In the genomic region with DNA sequence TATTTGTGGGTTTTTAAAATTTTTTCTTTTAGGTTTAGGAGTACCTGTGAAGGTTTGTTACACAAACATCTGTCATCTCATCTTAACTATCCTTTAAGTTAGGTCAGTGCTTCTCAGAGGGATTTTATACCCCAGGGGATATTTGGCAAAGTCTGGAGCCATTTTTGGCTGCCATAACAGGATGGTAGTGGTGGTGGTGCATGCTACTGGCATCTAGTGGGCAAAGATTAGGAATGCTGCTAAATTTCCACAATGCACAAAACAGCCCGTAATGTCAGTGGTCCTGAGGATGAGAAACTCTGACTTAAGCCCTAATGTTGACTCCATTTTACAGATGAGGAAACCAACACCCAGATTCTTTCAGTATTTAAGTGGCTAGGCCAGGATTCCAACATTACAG, we compare ENCODE assay signal across 12 cellular contexts.
DNase-seq lines count a peak whose midpoint lies in the region; ATAC-seq and TF ChIP-seq lines count a peak whose summit lies in the region.
"Had no signal": no experiment of that assay in that cellular context is flagged by ENCODE, and none has a peak within 500 bp of the region (broad histone marks: within the 10 kb centered on the region; RNA-seq: fewer than 3 reads in every experiment).

No MANE protein-coding gene starts in this region.

- H2BK120ac ChIP-seq in H9 (ENCODE audit: low read depth, low read length, poor library complexity, severe bottlenecking), result no peak overlapping the region

- H2BK20ac ChIP-seq in H9 (ENCODE audit: low read depth, low read length, poor library complexity, severe bottlenecking), result no peak overlapping the region

- no peak overlapping the region for H3K27ac Mint-ChIP-seq in H9

- POLR2A ChIA-PET in AG04449 (lab: Yijun Ruan, JAX) (no interaction called here), PC-3 (lab: Charles Lee; ENCODE audit: unreplicated experiment) (no interaction called here)

- no CpG with 5 or more reads among the region's 1 CpG for WGBS in H9 (ENCODE audit: extremely low coverage, insufficient read length, low lambda C conversion rate)

- no peak overlapping the region for H3K18ac ChIP-seq in H9 (ENCODE audit: insufficient read length, low read depth, low read length)

- no peaks in the 10 kb centered on the region for H3K79me1 ChIP-seq in H9 (ENCODE audit: insufficient read depth, low read depth, low read length, poor library complexity, severe bottlenecking)

- H2BK5ac ChIP-seq in H9 (ENCODE audit: insufficient read length, low read length), result no peak overlapping the region

- TF ChIP-seq CTCF in AG04449 (IDR thresholded peaks at IDR 0.05; ENCODE audit: insufficient read depth, low read length, missing control alignments) (peak; percentile 5), H9 (conservative IDR thresholded peaks at IDR 0.05) (peak; percentile 46; the same call in 2 of the 3 replicates), PC-3 (conservative IDR thresholded peaks at IDR 0.05; ENCODE audit: low read depth, low read length) (peak; percentile 66), epithelial cell of esophagus (IDR thresholded peaks at IDR 0.05; ENCODE audit: insufficient read depth, low read depth, low read length, missing control alignments) (peak; percentile 40), right atrium auricular region (IDR thresholded peaks at IDR 0.05) (no peak)

- no peak overlapping the region for H3K56ac ChIP-seq in H9 (ENCODE audit: insufficient read length, low read depth, low read length)

- no peak overlapping the region for H2BK12ac ChIP-seq in H9 (ENCODE audit: insufficient read length, low read depth, low read length)

- H3K36me3 Mint-ChIP-seq in H9 (ENCODE audit: insufficient read depth in 1 of 3, low read depth in 3 of 3), result no peaks in the 10 kb centered on the region

- no peak overlapping the region for H4K8ac ChIP-seq in H9 (replicated peaks; ENCODE audit: insufficient read length, low read depth, low read length)

- no peak overlapping the region for H4K91ac ChIP-seq in H9 (ENCODE audit: insufficient read length, low read depth, low read length)

- H3K4me2 ChIP-seq in H9 (ENCODE audit: insufficient read depth, insufficient read length, low read length), result no peak overlapping the region
- H3K4me2 ChIP-seq in PC-3 (ENCODE audit: low read length), result no peak overlapping the region

- H3K4me1 ChIP-seq in H9 (ENCODE audit: insufficient read depth, low read length), result no peaks in the 10 kb centered on the region
- H3K4me1 ChIP-seq in PC-3 (ENCODE audit: insufficient read depth, low read length), result no peaks in the 10 kb centered on the region
- H3K4me1 ChIP-seq in right atrium auricular region, result peaks cover 0 to 8% of the 10 kb centered on the region in 2 donors

- no peaks in the 10 kb centered on the region for H3K79me2 ChIP-seq in H9 (ENCODE audit: insufficient read depth, low read length)
- H3K79me2 ChIP-seq in PC-3 (ENCODE audit: low read length), result no peaks in the 10 kb centered on the region

- intact Hi-C loops in PC-3 (cut with micrococcal nuclease), result no loop called here

- no peak overlapping the region for H2AFZ ChIP-seq in H9 (ENCODE audit: low read length)
- no peak overlapping the region for H2AFZ ChIP-seq in PC-3 (ENCODE audit: low read length)

- DNase-seq in AG04449 (ENCODE audit: low read depth, low spot score), result no peak
- no peak for DNase-seq in H9
- DNase-seq in PC-3, result peak; percentile 42
- DNase-seq in epithelial cell of esophagus (ENCODE audit: low read depth), result peak; percentile 10
- DNase-seq in NCI-H345 (lab: John Stamatoyannopoulos, UW), result no peak
- DNase-seq in right atrium auricular region (ENCODE audit: low spot score), result no peak
- DNase-seq: kidney; NCI-H1417 treated with DMSO at 0.1 percent for 48 hours; nucleus accumbens; stimulated activated CD4-positive, alpha-beta T cell treated with anti-CD3 and anti-CD28 coated beads, Interleukin-4, amount 100 ng/mL, for 4 hours had no signal

- H3F3A ChIP-seq in PC-3 (ENCODE audit: low read length, unreplicated experiment), result no peaks in the 10 kb centered on the region

- no peaks in the 10 kb centered on the region for H3K27me3 Mint-ChIP-seq in H9 (ENCODE audit: low read depth)

- no peaks in the 10 kb centered on the region for H4K20me1 ChIP-seq in H9 (ENCODE audit: control insufficient read depth, insufficient read depth, insufficient read length)
- H4K20me1 ChIP-seq in PC-3 (ENCODE audit: low read length), result no peaks in the 10 kb centered on the region

- H3K27me3 ChIP-seq in H9 (ENCODE audit: insufficient read depth, low read length), result no peaks in the 10 kb centered on the region
- no peaks in the 10 kb centered on the region for H3K27me3 ChIP-seq in PC-3 (ENCODE audit: low read length)
- no peaks in the 10 kb centered on the region for H3K27me3 ChIP-seq in right atrium auricular region

- CTCF ChIA-PET in AG04449 (lab: Yijun Ruan, JAX), result interaction anchor here (0.8 to 1.7 kb wide), 4 partner anchors 11 to 24 kb away, joined by 3 to 7 read pairs (median 3); no protein-coding TSS in a partner anchor
- CTCF ChIA-PET in PC-3 (lab: Charles Lee), result interaction anchor here (0.6 kb wide), 1 partner anchor 20 kb away, joined by 3 read pairs; no protein-coding TSS in a partner anchor

- H4K5ac ChIP-seq in H9 (ENCODE audit: insufficient read length, low read depth, low read length), result no peak overlapping the region

- H3T11ph ChIP-seq in H9 (ENCODE audit: low read length), result no peak overlapping the region

- H3K9me3 Mint-ChIP-seq in H9, result no peaks in the 10 kb centered on the region

- H3K4me3 Mint-ChIP-seq in H9, result no peak overlapping the region

- H3K36me3 ChIP-seq in PC-3 (ENCODE audit: low read depth, low read length), result no peaks in the 10 kb centered on the region
- no peaks in the 10 kb centered on the region for H3K36me3 ChIP-seq in right atrium auricular region

- H3K9me3 ChIP-seq in H9 (ENCODE audit: control insufficient read depth, low read depth, low read length) (no peaks in the 10 kb centered on the region), PC-3 (ENCODE audit: low read length) (no peaks in the 10 kb centered on the region), right atrium auricular region (no peaks in the 10 kb centered on the region)

- ATAC-seq in PC-3 (no peak; the same call in 1 of the 2 replicates), GM21423 (IDR thresholded peaks at IDR 0.05; ENCODE audit: unreplicated experiment) (no peak), HG03469 (IDR thresholded peaks at IDR 0.05; ENCODE audit: unreplicated experiment) (no peak)

- no peaks in the 10 kb centered on the region for H3K9me2 ChIP-seq in PC-3 (replicated peaks; ENCODE audit: low read length)

- no peak overlapping the region for H3K4ac ChIP-seq in H9 (ENCODE audit: low read depth, low read length)

- no peaks in the 10 kb centered on the region for H3K23me2 ChIP-seq in H9 (ENCODE audit: insufficient read length, low read depth, low read length, poor library complexity, severe bottlenecking)

- no peak overlapping the region for H3K4me3 ChIP-seq in AG04449 (ENCODE audit: low read depth, low read length)
- H3K4me3 ChIP-seq in PC-3 (ENCODE audit: low read length), result no peak overlapping the region
- H3K4me3 ChIP-seq in epithelial cell of esophagus (ENCODE audit: low read length), result no peak overlapping the region
- H3K4me3 ChIP-seq in right atrium auricular region, result no peak overlapping the region

- H3K4me1 Mint-ChIP-seq in H9, result peaks cover 5 to 9% of the 10 kb centered on the region in 2 experiments

- H3K23ac ChIP-seq in H9 (ENCODE audit: insufficient read length, low read depth, low read length), result no peak overlapping the region

- BruUV-seq in PC-3 (replicated peaks; lab: Mats Ljungman, UMichigan), result no TSS peak

- no peak overlapping the region for H2AK5ac ChIP-seq in H9 (ENCODE audit: insufficient read length, low read length)

- H3K9ac ChIP-seq in H9 (ENCODE audit: extremely low read depth, insufficient read length, low read length) (no peak overlapping the region), PC-3 (ENCODE audit: low read length) (no peak overlapping the region)

- no peak overlapping the region for H2BK15ac ChIP-seq in H9 (ENCODE audit: low read depth, low read length)

- H3K14ac ChIP-seq in H9 (ENCODE audit: insufficient read depth, low read length), result no peak overlapping the region

- H3K27ac ChIP-seq in H9 (ENCODE audit: insufficient read length, low read depth, low read length) (no peak overlapping the region), PC-3 (ENCODE audit: low read length) (no peak overlapping the region), right atrium auricular region (no peak overlapping the region)

Comparison
In these comparisons a context has a peak if more than half of its experiments do, and no peak if none do; other contexts are left out.
1. DNase-seq: peak in PC-3 (single experiment) and epithelial cell of esophagus (single experiment); none in AG04449 (single experiment), H9 (single experiment), NCI-H345 (single experiment) and right atrium auricular region (single experiment).
2. CTCF ChIP-seq: peak in AG04449 (single experiment), H9 (single experiment), PC-3 (single experiment) and epithelial cell of esophagus (single experiment); none in right atrium auricular region (0 of 2).